In genomic region chr6:43667245-43668150, GRCh38 we compare ENCODE assay signal across 1 cellular context.
TF ChIP-seq lines count a peak whose summit lies in the region.

No MANE protein-coding gene starts in this region.

TF ChIP-seq in K562, 482 proteins besides CTCF, POLR2A, EP300 and RAD21 (continued from another document and continues in another):
- peak; percentile 86 for TF ChIP-seq ZBTB9 (CRISPR knock-in tag; IDR thresholded peaks at IDR 0.05)
- no peak for TF ChIP-seq EP400 (IDR thresholded peaks at IDR 0.05)
- no peak for TF ChIP-seq MTA2 (IDR thresholded peaks at IDR 0.05; ENCODE audit: low read depth)
- TF ChIP-seq ZNF408 (CRISPR knock-in tag; IDR thresholded peaks at IDR 0.05; ENCODE audit: low read depth): no peak
- no peak for TF ChIP-seq ZNF445 (CRISPR knock-in tag; IDR thresholded peaks at IDR 0.05; ENCODE audit: low read depth)
- no peak for TF ChIP-seq RFX7 (CRISPR knock-in tag; IDR thresholded peaks at IDR 0.05)
- TF ChIP-seq TFAP4 (CRISPR knock-in tag; IDR thresholded peaks at IDR 0.05; ENCODE audit: borderline replicate concordance): peak; percentile 77; the same call in 1 of the 2 replicates
- TF ChIP-seq SMAD4 (CRISPR knock-in tag; conservative IDR thresholded peaks at IDR 0.05): 0 out of 2 replicates have a peak, but pooled peaks have one; percentile 30
- no peak for TF ChIP-seq ETV1 (tag; conservative IDR thresholded peaks at IDR 0.05; ENCODE audit: low read depth)
- TF ChIP-seq ZNF707 (CRISPR knock-in tag; conservative IDR thresholded peaks at IDR 0.05): no peak
- no peak for TF ChIP-seq RNF2 (IDR thresholded peaks at IDR 0.05)
- TF ChIP-seq CREB5 (CRISPR knock-in tag; IDR thresholded peaks at IDR 0.05): no peak
- no peak for TF ChIP-seq ARID3A (IDR thresholded peaks at IDR 0.05; ENCODE audit: borderline replicate concordance, low read depth, low read length)
- no peak for TF ChIP-seq MBD2 (IDR thresholded peaks at IDR 0.05; ENCODE audit: borderline replicate concordance, low read depth)
- TF ChIP-seq PHB2 (IDR thresholded peaks at IDR 0.05; ENCODE audit: low read depth): no peak
- no peak for TF ChIP-seq IFI16 (CRISPR knock-in tag; IDR thresholded peaks at IDR 0.05)
- no peak for TF ChIP-seq MCM3 (IDR thresholded peaks at IDR 0.05)
- TF ChIP-seq MCM5 (IDR thresholded peaks at IDR 0.05; ENCODE audit: low read depth): no peak
- TF ChIP-seq ZNF318 (IDR thresholded peaks at IDR 0.05; ENCODE audit: borderline replicate concordance in 1 of 2, low read depth in 1 of 2): no peak
- TF ChIP-seq CHD4 (IDR thresholded peaks at IDR 0.05; ENCODE audit: insufficient read depth, insufficient replicate concordance, low read depth, low read length, poor library complexity, severe bottlenecking): no peak
- no peak for TF ChIP-seq KLF1 (tag; IDR thresholded peaks at IDR 0.05)
- TF ChIP-seq LARP7 (IDR thresholded peaks at IDR 0.05): no peak
- TF ChIP-seq PTRF (tag; IDR thresholded peaks at IDR 0.05): no peak
- TF ChIP-seq COPS2 (conservative IDR thresholded peaks at IDR 0.05): no peak
- no peak for TF ChIP-seq ZKSCAN3 (CRISPR knock-in tag; IDR thresholded peaks at IDR 0.05)
- no peak for TF ChIP-seq HOXB6 (CRISPR knock-in tag; IDR thresholded peaks at IDR 0.05; ENCODE audit: borderline replicate concordance)
- TF ChIP-seq KDM2B (CRISPR knock-in tag; IDR thresholded peaks at IDR 0.05): no peak
- no peak for TF ChIP-seq NR1H2 (CRISPR knock-in tag; IDR thresholded peaks at IDR 0.05)
- TF ChIP-seq ILF3 (IDR thresholded peaks at IDR 0.05; ENCODE audit: borderline replicate concordance): no peak; the same call in 1 of the 2 replicates
- TF ChIP-seq ZNF449 (CRISPR knock-in tag; IDR thresholded peaks at IDR 0.05): no peak
- peak; percentile 91 for TF ChIP-seq DEAF1 (CRISPR knock-in tag; IDR thresholded peaks at IDR 0.05)
- TF ChIP-seq PHF20 (IDR thresholded peaks at IDR 0.05; ENCODE audit: partially characterized antibody): no peak
- no peak for TF ChIP-seq PHTF2 (CRISPR knock-in tag; IDR thresholded peaks at IDR 0.05)
- no peak for TF ChIP-seq PCBP2 (IDR thresholded peaks at IDR 0.05; ENCODE audit: low read depth, low read length, poor library complexity, severe bottlenecking)
- no peak for TF ChIP-seq NFRKB (IDR thresholded peaks at IDR 0.05; ENCODE audit: low read depth)
- TF ChIP-seq ZKSCAN1 (IDR thresholded peaks at IDR 0.05; ENCODE audit: low read depth, low read length): peak; percentile 39; the same call in 1 of the 2 replicates
- no peak for TF ChIP-seq ZBTB2 (IDR thresholded peaks at IDR 0.05)
- TF ChIP-seq RBM14 (IDR thresholded peaks at IDR 0.05; ENCODE audit: borderline replicate concordance, insufficient read depth, low read depth, low read length): no peak
- no peak for TF ChIP-seq FIP1L1 (IDR thresholded peaks at IDR 0.05; ENCODE audit: low read depth, low read length, poor library complexity, severe bottlenecking)
- no peak for TF ChIP-seq PHF21A (IDR thresholded peaks at IDR 0.05; ENCODE audit: borderline replicate concordance, low read depth)
- no peak for TF ChIP-seq FOXK2 (conservative IDR thresholded peaks at IDR 0.05 in 1 of 2, IDR thresholded peaks at IDR 0.05 in 1 of 2; ENCODE audit: low read depth in 2 of 2)
- TF ChIP-seq RBM34 (IDR thresholded peaks at IDR 0.05; ENCODE audit: borderline replicate concordance, insufficient read depth, low read length): no peak
- no peak for TF ChIP-seq TAF1 (IDR thresholded peaks at IDR 0.05; ENCODE audit: control insufficient read depth, extremely low read depth, insufficient read depth, low read length, severe bottlenecking)
- no peak for TF ChIP-seq SRSF3 (IDR thresholded peaks at IDR 0.05; ENCODE audit: insufficient read depth, low read length)
- TF ChIP-seq DLX4 (CRISPR knock-in tag; IDR thresholded peaks at IDR 0.05): no peak
- 0 out of 2 replicates have a peak, but pooled peaks have one; percentile 28 for TF ChIP-seq ZNF57 (CRISPR knock-in tag; IDR thresholded peaks at IDR 0.05)
- no peak for TF ChIP-seq DNMT1 (IDR thresholded peaks at IDR 0.05)
- TF ChIP-seq MCM7 (IDR thresholded peaks at IDR 0.05): no peak
- no peak for TF ChIP-seq POLR3G (IDR thresholded peaks at IDR 0.05; ENCODE audit: extremely low read depth, insufficient read length, insufficient replicate concordance)
- TF ChIP-seq TEAD4 (IDR thresholded peaks at IDR 0.05; ENCODE audit: low read length): 0 out of 2 replicates have a peak, but pooled peaks have one; percentile 25
- TF ChIP-seq TEAD4 (CRISPR knock-in tag; IDR thresholded peaks at IDR 0.05; ENCODE audit: borderline replicate concordance): no peak
- TF ChIP-seq MED1 (CRISPR knock-in tag; IDR thresholded peaks at IDR 0.05; ENCODE audit: borderline replicate concordance): no peak
- no peak for TF ChIP-seq TCF7 (IDR thresholded peaks at IDR 0.05; ENCODE audit: borderline replicate concordance)
